ENCODE assay signal across 8 cellular contexts in genomic region chr22:50473088-50473487, GRCh38. TPM values are rescaled to one million over a fixed set of nuclear protein-coding genes. Genes with fewer than 3 reads are reported as not detected.
DNase-seq lines count a peak whose midpoint lies in the region; ATAC-seq, FAIRE-seq and TF ChIP-seq lines count a peak whose summit lies in the region.

No MANE protein-coding gene starts in this region.

- H3K27me3 ChIP-seq in endocrine pancreas (ENCODE audit: control insufficient read depth, insufficient read depth, low read length) (no peaks in the 10 kb centered on the region), smooth muscle cell (ENCODE audit: low read depth) (no peaks in the 10 kb centered on the region)

- H3K27ac ChIP-seq in 22Rv1 (no peak overlapping the region), smooth muscle cell (ENCODE audit: low read depth) (peak overlapping the region; percentile 68)

- peak; percentile 92 for FAIRE-seq in GM19239 (lab: Jason Lieb, UNC)

- no peak overlapping the region for H2AFZ ChIP-seq in smooth muscle cell (ENCODE audit: low read depth)

- H3K9ac ChIP-seq in endocrine pancreas (ENCODE audit: control insufficient read depth, insufficient read depth, low read length), result peak overlapping the region; percentile 66
- H3K9ac ChIP-seq in smooth muscle cell (ENCODE audit: low read depth), result peak overlapping the region; percentile 35

- H3K36me3 ChIP-seq in endocrine pancreas (ENCODE audit: control insufficient read depth, insufficient read depth, low read length) (no peaks in the 10 kb centered on the region), smooth muscle cell (ENCODE audit: low read depth) (no peaks in the 10 kb centered on the region)

- WGBS in smooth muscle cell (ENCODE audit: low lambda C conversion rate), result 88% methylated on average over 6 of the region's 6 CpGs

- H4K20me1 ChIP-seq in smooth muscle cell (ENCODE audit: low read depth), result peaks cover 64% of the 10 kb centered on the region

- H3K4me1 ChIP-seq in endocrine pancreas (ENCODE audit: control insufficient read depth, insufficient read depth, low read length) (no peaks in the 10 kb centered on the region), smooth muscle cell (ENCODE audit: low read depth) (peaks cover 18% of the 10 kb centered on the region)

- peak overlapping the region; percentile 94 for H3K4me2 ChIP-seq in smooth muscle cell

- DNase-seq in GM19239 (ENCODE audit: insufficient read length, low spot score) (no peak), smooth muscle cell (lab: John Stamatoyannopoulos, UW; ENCODE audit: unreplicated experiment) (no peak), HT-29 (ENCODE audit: low spot score) (no peak), NCI-H774 (lab: John Stamatoyannopoulos, UW) (no peak)
- peak; percentile 47 to 54 for DNase-seq in activated CD4-positive, alpha-beta T cell treated with anti-CD3 and anti-CD28 coated beads for 4 hours

- H3K79me2 ChIP-seq in smooth muscle cell (ENCODE audit: low read depth), result peaks cover 66% of the 10 kb centered on the region

- H3F3A ChIP-seq in smooth muscle cell (ENCODE audit: low read depth), result no peaks in the 10 kb centered on the region

- TF ChIP-seq CTCF in 22Rv1 (IDR thresholded peaks at IDR 0.05) (peak; percentile 69), smooth muscle cell (IDR thresholded peaks at IDR 0.05; ENCODE audit: borderline replicate concordance, insufficient read depth, poor library complexity, severe bottlenecking) (peak; percentile 25)

- H3K9me3 ChIP-seq in endocrine pancreas (ENCODE audit: control insufficient read depth, low read length) (no peaks in the 10 kb centered on the region), smooth muscle cell (replicated peaks; ENCODE audit: low read depth) (no peaks in the 10 kb centered on the region)

- H3K4me3 ChIP-seq in endocrine pancreas (ENCODE audit: control insufficient read depth, insufficient read depth, low read length) (no peak overlapping the region), smooth muscle cell (peak overlapping the region; percentile 94)

- no peak for ATAC-seq in GM21723 (IDR thresholded peaks at IDR 0.05; ENCODE audit: unreplicated experiment)

RNA-seq across cellular contexts. Expression of gene SBF1, which starts 1.7 kb away (rescaled TPM):
- total RNA-seq in smooth muscle cell, result 34.1 and 37.3 TPM in 2 replicates
- 53.6 and 70.8 TPM in 2 replicates for polyA plus RNA-seq in smooth muscle cell
- 85.0 and 102 TPM in 2 replicates for total RNA-seq in HT-29 (2014; rRNA removed; shearing (Covaris generic))

RNA-seq across cellular contexts. Expression of gene ADM2, which starts 8.3 kb away (rescaled TPM):
- 3.0 and 4.1 TPM in 2 replicates for total RNA-seq in smooth muscle cell
- polyA plus RNA-seq in smooth muscle cell, result 15.8 and 16.9 TPM in 2 replicates
- 2.2 and 4.2 TPM in 2 replicates for total RNA-seq in HT-29 (2014; rRNA removed; shearing (Covaris generic))

RNA-seq across cellular contexts. Expression of gene MIOX, which starts 13.6 kb away (rescaled TPM):
- total RNA-seq in smooth muscle cell, result 2.1 TPM in 1 of 2 replicates, not detected in the other
- 0.49 and 0.54 TPM in 2 replicates for polyA plus RNA-seq in smooth muscle cell
- not detected in 2 replicates for total RNA-seq in HT-29 (2014; rRNA removed; shearing (Covaris generic))

RNA-seq across cellular contexts. Expression of gene LMF2, which starts 34.4 kb away (rescaled TPM):
- 53.5 and 56.3 TPM in 2 replicates for total RNA-seq in smooth muscle cell
- 117 and 130 TPM in 2 replicates for polyA plus RNA-seq in smooth muscle cell
- 52.8 and 53.2 TPM in 2 replicates for total RNA-seq in HT-29 (2014; rRNA removed; shearing (Covaris generic))

RNA-seq across cellular contexts. Expression of gene NCAPH2, which starts 34.9 kb away (rescaled TPM):
- 20.7 and 24.1 TPM in 2 replicates for total RNA-seq in smooth muscle cell
- 42.0 and 45.7 TPM in 2 replicates for polyA plus RNA-seq in smooth muscle cell
- 87.9 and 88.8 TPM in 2 replicates for total RNA-seq in HT-29 (2014; rRNA removed; shearing (Covaris generic))

Comparison
In these comparisons a context has a peak if more than half of its experiments do, and no peak if none do; other contexts are left out.
1. DNase-seq: peak in activated CD4-positive, alpha-beta T cell treated with anti-CD3 and anti-CD28 coated beads for 4 hours (2 of 2); none in GM19239 (single experiment), smooth muscle cell (single experiment), HT-29 (single experiment) and NCI-H774 (single experiment).